In genomic region chr2:231615058-231615671, GRCh38 we compare ENCODE assay signal across 8 cellular contexts. TPM values are rescaled to one million over a fixed set of nuclear protein-coding genes. Genes with fewer than 3 reads are reported as not detected.
DNase-seq lines count a peak whose midpoint lies in the region; ATAC-seq, FAIRE-seq and TF ChIP-seq lines count a peak whose summit lies in the region.

No MANE protein-coding gene starts in this region.

- ATAC-seq in naive thymus-derived CD8-positive, alpha-beta T cell: no peak
- ATAC-seq in HG03159 (IDR thresholded peaks at IDR 0.05; ENCODE audit: unreplicated experiment): no peak

- H3K4me3 ChIP-seq in BJ (ENCODE audit: low read depth, low read length) (peak overlapping the region; percentile 35), dorsolateral prefrontal cortex (peak overlapping the region; percentile 30 to 79 (median 62))

- peak overlapping the region in 4 of 10 donors; percentile 40 to 69 (median 63) for H3K27ac Mint-ChIP-seq in naive thymus-derived CD8-positive, alpha-beta T cell

- H3K36me3 Mint-ChIP-seq in naive thymus-derived CD8-positive, alpha-beta T cell: no peaks in the 10 kb centered on the region

- peaks cover 11 to 39% (median 32%) of the 10 kb centered on the region in 4 donors for H3K4me1 Mint-ChIP-seq in naive thymus-derived CD8-positive, alpha-beta T cell

- H3K36me3 ChIP-seq in BJ (ENCODE audit: control insufficient read depth, insufficient read depth, low read length): no peaks in the 10 kb centered on the region
- H3K36me3 ChIP-seq in KOPT-K1 (ENCODE audit: insufficient read depth, low read length): no peaks in the 10 kb centered on the region

- no peaks in the 10 kb centered on the region for H3K27me3 Mint-ChIP-seq in naive thymus-derived CD8-positive, alpha-beta T cell

- H3K4me3 Mint-ChIP-seq in naive thymus-derived CD8-positive, alpha-beta T cell: peak overlapping the region; percentile 54 to 91 (median 84)

- H3K27me3 ChIP-seq in BJ (ENCODE audit: control insufficient read depth, insufficient read depth, low read length) (no peaks in the 10 kb centered on the region), dorsolateral prefrontal cortex (no peaks in the 10 kb centered on the region)

- H3K27ac ChIP-seq in KOPT-K1 (ENCODE audit: low read depth, low read length, poor library complexity, severe bottlenecking) (peak overlapping the region; percentile 98), dorsolateral prefrontal cortex (peak overlapping the region; percentile 95 to 100 (median 100))

- H3K9me3 Mint-ChIP-seq in naive thymus-derived CD8-positive, alpha-beta T cell: no peaks in the 10 kb centered on the region

- TF ChIP-seq CTCF in BJ (IDR thresholded peaks at IDR 0.05; ENCODE audit: insufficient read depth, low read depth, low read length) (no peak), dorsolateral prefrontal cortex (IDR thresholded peaks at IDR 0.05 in 54 of 56, conservative IDR thresholded peaks at IDR 0.05 in 2 of 56; ENCODE audit: low read depth in 1 of 56, partially characterized antibody in 56 of 56) (peak in 1 of 56 donors; percentile 11), D721Med (IDR thresholded peaks at IDR 0.05; ENCODE audit: insufficient read depth, missing control alignments) (no peak)

- FAIRE-seq in D721Med (lab: Jason Lieb, UNC): no peak

- no peak for DNase-seq in BJ (ENCODE audit: low read depth)
- peak in 1 of 10 donors; percentile 35 for DNase-seq in dorsolateral prefrontal cortex
- DNase-seq in naive thymus-derived CD8-positive, alpha-beta T cell: no peak
- no peak for DNase-seq in D721Med (ENCODE audit: insufficient read length, low spot score)
- no peak for DNase-seq in pons (ENCODE audit: low spot score)
- DNase-seq in RPMI8226: no peak

- CTCF ChIA-PET in BJ (lab: Yijun Ruan, JAX): interaction anchor here (0.5 to 15.9 kb wide), 6 partner anchors 11 to 99 kb away, joined by 3 to 409 read pairs (median 4); no protein-coding TSS in a partner anchor

- H3K9me3 ChIP-seq in KOPT-K1 (ENCODE audit: insufficient read depth, low read length, poor library complexity, severe bottlenecking): no peaks in the 10 kb centered on the region

- POLR2A ChIA-PET in BJ (lab: Charles Lee): no interaction called here
- POLR2A ChIA-PET in naive thymus-derived CD8-positive, alpha-beta T cell (lab: Charles Lee): interaction anchor here (1.7 to 5.7 kb wide), 5 partner anchors 46 to 102 kb away, joined by 15 to 53 read pairs (median 20); partner anchors contain the start of gene PTMA

- intact Hi-C loops in dorsolateral prefrontal cortex (cut with DNase I): no loop called here

RNA-seq across cellular contexts. Expression of gene TEX44, which starts 22.5 kb away (rescaled TPM):
- not detected in 2 replicates for polyA plus RNA-seq in BJ (2011; rRNA removed)
- polyA minus RNA-seq in BJ (2011; rRNA and poly(A)+ RNA removed): not detected in 2 replicates
- not detected for total RNA-seq in dorsolateral prefrontal cortex
- not detected for total RNA-seq in naive thymus-derived CD8-positive, alpha-beta T cell
- not detected for polyA plus RNA-seq in naive thymus-derived CD8-positive, alpha-beta T cell
